In genomic region chr9:82346040-82346439, GRCh38 we compare ENCODE assay signal across 9 cellular contexts.
"Had no signal": no experiment of that assay in that cellular context is flagged by ENCODE, and none has a peak within 500 bp of the region (broad histone marks: within the 10 kb centered on the region; RNA-seq: fewer than 3 reads in every experiment).

No MANE protein-coding gene starts in this region.

- FAIRE-seq: H1, H54, HTR-8/SVneo had no signal

- H3K27ac Mint-ChIP-seq: GM23338, H9, HFFc6, IgD-negative memory B cell had no signal

- H3K27me3 Mint-ChIP-seq: IgD-negative memory B cell had no signal

- H2AFZ ChIP-seq: GM23338 had no signal

- H3K4me1 Mint-ChIP-seq: GM23338, IgD-negative memory B cell had no signal

- ATAC-seq: GM23338 had no signal

- H3K4me3 Mint-ChIP-seq: GM23338, H9, HFFc6 had no signal

- DNase-seq: H9, HCEC 1CT, HFFc6, KG1 had no signal

- H3K4me2 ChIP-seq: GM23338 had no signal

- H3K4me3 ChIP-seq: GM23338 had no signal
